Comparison of ENCODE assay signal across 10 cellular contexts in genomic region chr6:137868721-137869631, GRCh38. TPM values are rescaled to one million over a fixed set of nuclear protein-coding genes. Genes with fewer than 3 reads are reported as not detected.
DNase-seq lines count a peak whose midpoint lies in the region; ATAC-seq and TF ChIP-seq lines count a peak whose summit lies in the region.
"Had no signal": no experiment of that assay in that cellular context is flagged by ENCODE, and none has a peak within 500 bp of the region (broad histone marks: within the 10 kb centered on the region; RNA-seq: fewer than 3 reads in every experiment).

No MANE protein-coding gene starts in this region.

- POLR2A ChIA-PET in CD4-positive, alpha-beta memory T cell (lab: Charles Lee; ENCODE audit: partially characterized antibody): interaction anchor here (0.6 to 9.3 kb wide), 22 partner anchors 8 to 240 kb away, joined by 3 to 134 read pairs (median 16); no protein-coding TSS in a partner anchor

- H3K27ac ChIP-seq in CD4-positive, alpha-beta memory T cell (ENCODE audit: low read depth, low read length): peak overlapping the region; percentile 99
- no peak overlapping the region for H3K27ac ChIP-seq in Karpas-422 (ENCODE audit: low read length)

- no peak overlapping the region for H3K9ac ChIP-seq in Karpas-422 (ENCODE audit: low read length)

- H3K36me3 ChIP-seq in CD4-positive, alpha-beta memory T cell (ENCODE audit: insufficient read depth, low read length): peaks cover 20% of the 10 kb centered on the region
- H3K36me3 ChIP-seq in Karpas-422 (ENCODE audit: insufficient read depth, low read length): no peaks in the 10 kb centered on the region

- peak overlapping the region; percentile 78 to 93 for H3K4me3 ChIP-seq in CD4-positive, alpha-beta memory T cell (ENCODE audit: low read length in 2 of 2)
- H3K4me3 ChIP-seq in Karpas-422 (ENCODE audit: low read length): no peak overlapping the region

- TF ChIP-seq CTCF in neural crest cell (conservative IDR thresholded peaks at IDR 0.05): no peak

- no peaks in the 10 kb centered on the region for H4K20me1 ChIP-seq in Karpas-422 (ENCODE audit: insufficient read depth, low read depth, low read length)

- peaks cover 0 to 4% of the 10 kb centered on the region in 2 donors for H3K27me3 Mint-ChIP-seq in CD4-positive, alpha-beta memory T cell
- H3K27me3 Mint-ChIP-seq in dendritic cell treated with granulocyte-macrophage colony-stimulating factor and Interleukin-4, amounts not matched to agents 40 ng/mL and 50 ng/mL, for 4 days: peaks cover 2% of the 10 kb centered on the region
- peaks cover 35% of the 10 kb centered on the region for H3K27me3 Mint-ChIP-seq in neural crest cell (ENCODE audit: low read depth)

- H3K9me2 ChIP-seq in Karpas-422 (replicated peaks; ENCODE audit: insufficient read depth, low read length): no peaks in the 10 kb centered on the region

- peaks cover 43 to 80% (median 58%) of the 10 kb centered on the region in 4 donors for H3K4me1 Mint-ChIP-seq in CD4-positive, alpha-beta memory T cell
- H3K4me1 Mint-ChIP-seq in dendritic cell treated with granulocyte-macrophage colony-stimulating factor and Interleukin-4, amounts not matched to agents 40 ng/mL and 50 ng/mL, for 4 days (ENCODE audit: low read depth): peaks cover 59% of the 10 kb centered on the region
- H3K4me1 Mint-ChIP-seq in neural crest cell: peaks cover 26% of the 10 kb centered on the region

- no peaks in the 10 kb centered on the region for H3K27me3 ChIP-seq in CD4-positive, alpha-beta memory T cell (ENCODE audit: insufficient read depth, low read length)
- H3K27me3 ChIP-seq in Karpas-422 (ENCODE audit: low read length): peaks cover 5% of the 10 kb centered on the region; the same call in 1 of the 2 replicates

- no peaks in the 10 kb centered on the region for H3K9me3 ChIP-seq in CD4-positive, alpha-beta memory T cell (ENCODE audit: control insufficient read depth in 1 of 2, low read length in 2 of 2)
- no peaks in the 10 kb centered on the region for H3K9me3 ChIP-seq in Karpas-422 (ENCODE audit: low read length)

- H3K36me3 Mint-ChIP-seq in CD4-positive, alpha-beta memory T cell: peaks cover 39 to 75% of the 10 kb centered on the region in 2 donors
- H3K36me3 Mint-ChIP-seq in dendritic cell treated with granulocyte-macrophage colony-stimulating factor and Interleukin-4, amounts not matched to agents 40 ng/mL and 50 ng/mL, for 4 days (ENCODE audit: low read depth): peaks cover 57% of the 10 kb centered on the region
- H3K36me3 Mint-ChIP-seq in neural crest cell (ENCODE audit: low read depth): peaks cover 5% of the 10 kb centered on the region

- H3K4me2 ChIP-seq in Karpas-422 (ENCODE audit: low read depth, low read length, poor library complexity, severe bottlenecking): peak overlapping the region; percentile 72

- intact Hi-C loops in CD4-positive, alpha-beta memory T cell (cut with micrococcal nuclease): loop anchor here (2.0 kb wide), 1 partner anchor 14 kb away; no protein-coding TSS in a partner anchor
- intact Hi-C loops in dendritic cell treated with granulocyte-macrophage colony-stimulating factor and Interleukin-4, amounts not matched to agents 40 ng/mL and 50 ng/mL, for 4 days (cut with micrococcal nuclease): loop anchor here (2.0 to 5.0 kb wide), 2 partner anchors 76 to 77 kb away; no protein-coding TSS in a partner anchor

- H3K9me3 Mint-ChIP-seq in CD4-positive, alpha-beta memory T cell: peaks cover 0 to 3% (median 0%) of the 10 kb centered on the region in 8 donors
- no peaks in the 10 kb centered on the region for H3K9me3 Mint-ChIP-seq in dendritic cell treated with granulocyte-macrophage colony-stimulating factor and Interleukin-4, amounts not matched to agents 40 ng/mL and 50 ng/mL, for 4 days
- no peaks in the 10 kb centered on the region for H3K9me3 Mint-ChIP-seq in neural crest cell

- in situ Hi-C loops in ACHN (cut with HindIII; ENCODE audit: low pct_ligation_motif_present, low pct_unique_long_range_greater_than_20kb, low sequenced_read_pairs): no loop called here

- H3K4me1 ChIP-seq in CD4-positive, alpha-beta memory T cell (ENCODE audit: insufficient read depth, low read length): peaks cover 51% of the 10 kb centered on the region
- peaks cover 33% of the 10 kb centered on the region for H3K4me1 ChIP-seq in Karpas-422 (ENCODE audit: low read length)

- no peak overlapping the region for H2AFZ ChIP-seq in Karpas-422 (ENCODE audit: low read length)

- no peaks in the 10 kb centered on the region for H3K79me2 ChIP-seq in Karpas-422 (ENCODE audit: low read length)

- ATAC-seq in GM19455 (IDR thresholded peaks at IDR 0.05; ENCODE audit: unreplicated experiment): no peak
- ATAC-seq in GM18861 (IDR thresholded peaks at IDR 0.05; ENCODE audit: unreplicated experiment): no peak

- H3K4me3 Mint-ChIP-seq in CD4-positive, alpha-beta memory T cell: peak overlapping the region; percentile 88 to 100 (median 96)
- H3K4me3 Mint-ChIP-seq in dendritic cell treated with granulocyte-macrophage colony-stimulating factor and Interleukin-4, amounts not matched to agents 40 ng/mL and 50 ng/mL, for 4 days: peak overlapping the region; percentile 94
- peak overlapping the region; percentile 92 for H3K4me3 Mint-ChIP-seq in neural crest cell

- peak in 4 of 5 donors; percentile 52 to 62 (median 55) for DNase-seq in CD4-positive, alpha-beta memory T cell
- DNase-seq in Karpas-422: peak; percentile 23
- no peak for DNase-seq in neural crest cell (ENCODE audit: low read depth, low spot score)
- DNase-seq in ACHN: no peak
- no peak for DNase-seq in NOMO-1 treated with dmso at 0.1 percent for 144 hours (lab: John Stamatoyannopoulos, UW; ENCODE audit: unreplicated experiment)
- DNase-seq: activated effector memory CD4-positive, alpha-beta T cell treated with anti-CD3 and anti-CD28 coated beads, Interleukin-2, amount 50 U/mL, for 16 hours; NCI-H2081 treated with DMSO at 0.1 percent for 48 hours had no signal

- peak overlapping the region; percentile 93 to 99 (median 99) for H3K27ac Mint-ChIP-seq in CD4-positive, alpha-beta memory T cell
- peak overlapping the region; percentile 96 for H3K27ac Mint-ChIP-seq in dendritic cell treated with granulocyte-macrophage colony-stimulating factor and Interleukin-4, amounts not matched to agents 40 ng/mL and 50 ng/mL, for 4 days
- H3K27ac Mint-ChIP-seq in neural crest cell (ENCODE audit: unreplicated experiment): no peak overlapping the region

- CTCF ChIA-PET in CD4-positive, alpha-beta memory T cell (lab: Charles Lee; ENCODE audit: partially characterized antibody): interaction anchor here (0.8 to 8.1 kb wide), 21 partner anchors 9 to 163 kb away, joined by 3 to 97 read pairs (median 8); no protein-coding TSS in a partner anchor

RNA-seq across cellular contexts. Expression of gene TNFAIP3, which starts 1.9 kb away (rescaled TPM):
- total RNA-seq in CD4-positive, alpha-beta memory T cell: 100 to 1,000 TPM; 145 to 165 TPM
- 100 to 1,000 TPM; 112 to 318 TPM for polyA plus RNA-seq in CD4-positive, alpha-beta memory T cell
- total RNA-seq in Karpas-422 (2014; rRNA removed; shearing (Covaris generic); ENCODE audit: low replicate concordance): 0.72 and 0.75 TPM in 2 replicates
- total RNA-seq in neural crest cell: 2.9 TPM in 2 replicates

Comparison
In these comparisons a context has a peak if more than half of its experiments do, and no peak if none do; other contexts are left out.
1. DNase-seq: peak in CD4-positive, alpha-beta memory T cell (4 of 5) and Karpas-422 (single experiment); none in neural crest cell (single experiment), ACHN (single experiment) and NOMO-1 treated with dmso at 0.1 percent for 144 hours (single experiment).
2. RNA of gene TNFAIP3, which starts 1.9 kb away (total RNA-seq): 145 to 165 TPM in CD4-positive, alpha-beta memory T cell; 2.9 TPM in neural crest cell and 0.72 to 0.75 TPM in Karpas-422; every median in the first group is over 10 times any median in the second.
3. Peak in every context shown above with its lines, with median percentiles within 50 percentile points of each other: H3K4me3 Mint-ChIP-seq.